In genomic region chr5:124740991-124741583, GRCh38 we compare ENCODE assay signal across 9 cellular contexts. TPM values are rescaled to one million over a fixed set of nuclear protein-coding genes. Genes with fewer than 3 reads are reported as not detected.
DNase-seq lines count a peak whose midpoint lies in the region; ATAC-seq and TF ChIP-seq lines count a peak whose summit lies in the region.
"Had no signal": no experiment of that assay in that cellular context is flagged by ENCODE, and none has a peak within 500 bp of the region (broad histone marks: within the 10 kb centered on the region; RNA-seq: fewer than 3 reads in every experiment).

No MANE protein-coding gene starts in this region.

- peaks cover 8 to 11% of the 10 kb centered on the region in 2 donors for H3K4me1 Mint-ChIP-seq in natural killer cell

- no peak overlapping the region for H2AFZ ChIP-seq in SK-N-SH (ENCODE audit: low read depth)

- H3K4me3 Mint-ChIP-seq in natural killer cell = no peak overlapping the region
- H3K4me3 Mint-ChIP-seq: stimulated activated naive CD8-positive, alpha-beta T cell treated with anti-CD3 and anti-CD28 coated beads, Interleukin-15, Interleukin-2, amounts not matched to agents 100 ng/mL and 50 ng/mL, for 24 hours had no signal

- no peak overlapping the region for H3K4me2 ChIP-seq in SK-N-SH

- peaks cover 20 to 30% of the 10 kb centered on the region in 2 donors for H3K27me3 Mint-ChIP-seq in natural killer cell (ENCODE audit: low read depth in 2 of 2)

- H3K4me3 ChIP-seq in SK-N-SH (ENCODE audit: low read depth in 2 of 2, low read length in 1 of 2) (no peak overlapping the region; a peak in 1 of 4 replicates), gastroesophageal sphincter (peak overlapping the region in 1 of 2 donors; percentile 63), thyroid gland (replicated peaks in 1 of 3) (no peak overlapping the region)

- POLR2A ChIA-PET in SK-N-SH (lab: Yijun Ruan, JAX) = no interaction called here

- H4K20me1 ChIP-seq in SK-N-SH (ENCODE audit: insufficient read depth) = no peaks in the 10 kb centered on the region

- H3K27me3 ChIP-seq in SK-N-SH (ENCODE audit: insufficient read depth) (no peaks in the 10 kb centered on the region), gastroesophageal sphincter (no peaks in the 10 kb centered on the region), thyroid gland (no peaks in the 10 kb centered on the region)

- TF ChIP-seq RAD21 in SK-N-SH (IDR thresholded peaks at IDR 0.05; ENCODE audit: low read length) = no peak

- ATAC-seq in SK-N-SH treated with all-trans-retinoic acid at 6 μM for 48 hours (no peak), gastroesophageal sphincter (no peak), natural killer cell (no peak)

- TF ChIP-seq CTCF in SK-N-SH (IDR thresholded peaks at IDR 0.05) = no peak
- TF ChIP-seq CTCF in gastroesophageal sphincter (IDR thresholded peaks at IDR 0.05) = no peak
- no peak for TF ChIP-seq CTCF in thyroid gland (IDR thresholded peaks at IDR 0.05)
- no peak for TF ChIP-seq CTCF in natural killer cell (IDR thresholded peaks at IDR 0.05)

- TF ChIP-seq EP300 in SK-N-SH (IDR thresholded peaks at IDR 0.05; ENCODE audit: borderline replicate concordance in 1 of 2, low read depth in 1 of 2, low read length in 1 of 2) (no peak), gastroesophageal sphincter (IDR thresholded peaks at IDR 0.05) (no peak)

- H3K27ac ChIP-seq in SK-N-SH (ENCODE audit: low read depth in 2 of 2, low read length in 1 of 2) (peak overlapping the region in 1 of 2 experiments; percentile 95; a peak in 1 of 4 replicates), gastroesophageal sphincter (peak overlapping the region; percentile 44 to 92 (median 90)), thyroid gland (peak overlapping the region; percentile 72 to 91 (median 86))

- CTCF ChIA-PET in SK-N-SH (lab: Yijun Ruan, JAX) = interaction anchor here (0.7 to 1.1 kb wide), 2 partner anchors 9 to 242 kb away, joined by 3 read pairs; no protein-coding TSS in a partner anchor

- H3F3A ChIP-seq in SK-N-SH (replicated peaks; ENCODE audit: insufficient read depth) = peaks cover 12% of the 10 kb centered on the region

- H3K36me3 ChIP-seq in SK-N-SH (replicated peaks in 1 of 2; ENCODE audit: control insufficient read depth in 1 of 2, insufficient read depth in 2 of 2, low read length in 1 of 2) (peaks cover 0 to 9% of the 10 kb centered on the region in 2 experiments), gastroesophageal sphincter (no peaks in the 10 kb centered on the region), thyroid gland (no peaks in the 10 kb centered on the region)

- 87% methylated on average over 4 of the region's 4 CpGs for WGBS in SK-N-SH (ENCODE audit: low lambda C conversion rate)
- WGBS in gastroesophageal sphincter (ENCODE audit: low coverage in 1 of 2), 2 donors = 44 to 72% methylated on average over 3 to 4 of the region's 4 CpGs
- 85 to 91% methylated on average over 4 of the region's 4 CpGs for WGBS in thyroid gland, 2 donors

- H3K27ac Mint-ChIP-seq in natural killer cell = no peak overlapping the region
- H3K27ac Mint-ChIP-seq: stimulated activated naive CD8-positive, alpha-beta T cell treated with anti-CD3 and anti-CD28 coated beads, Interleukin-15, Interleukin-2, amounts not matched to agents 100 ng/mL and 50 ng/mL, for 24 hours had no signal

- no peaks in the 10 kb centered on the region for H3K9me2 ChIP-seq in SK-N-SH

- 0 out of 2 replicates have a peak, but pooled peaks cover 5% of the 10 kb centered on the region for H3K9me3 ChIP-seq in SK-N-SH
- H3K9me3 ChIP-seq in gastroesophageal sphincter = no peaks in the 10 kb centered on the region
- no peaks in the 10 kb centered on the region for H3K9me3 ChIP-seq in thyroid gland

- no peak for DNase-seq in SK-N-SH
- peak; percentile 83 for DNase-seq in SW480 (ENCODE audit: low spot score)
- no peak for DNase-seq in thyroid gland
- no peak for DNase-seq in natural killer cell
- DNase-seq in NCI-H1105 treated with DMSO at 0.1 percent for 48 hours (lab: John Stamatoyannopoulos, UW) = no peak
- no peak for DNase-seq in erythroblast (lab: John Stamatoyannopoulos, UW)

- no peaks in the 10 kb centered on the region for H3K36me3 Mint-ChIP-seq in natural killer cell

- H3K79me2 ChIP-seq in SK-N-SH (ENCODE audit: insufficient read depth) = peaks cover 5% of the 10 kb centered on the region; the same call in 1 of the 2 replicates

- no peaks in the 10 kb centered on the region for H3K9me3 Mint-ChIP-seq in natural killer cell
- H3K9me3 Mint-ChIP-seq: stimulated activated naive CD8-positive, alpha-beta T cell treated with anti-CD3 and anti-CD28 coated beads, Interleukin-15, Interleukin-2, amounts not matched to agents 100 ng/mL and 50 ng/mL, for 24 hours had no signal

- intact Hi-C loops in thyroid gland (cut with DNase I) (loop anchor here (5.0 kb wide), 1 partner anchor 84 kb away; no protein-coding TSS in a partner anchor), natural killer cell (cut with micrococcal nuclease) (no loop called here)

- H3K4me1 ChIP-seq in SK-N-SH (ENCODE audit: control insufficient read depth in 1 of 2, insufficient read depth in 2 of 2, low read depth in 1 of 2, low read length in 1 of 2) = peaks cover 7 to 58% of the 10 kb centered on the region in 2 experiments; a peak in 3 of 4 replicates
- peaks cover 0 to 71% (median 21%) of the 10 kb centered on the region in 3 donors for H3K4me1 ChIP-seq in gastroesophageal sphincter
- H3K4me1 ChIP-seq in thyroid gland = peaks cover 59 to 64% of the 10 kb centered on the region in 2 donors

- TF ChIP-seq POLR2A in gastroesophageal sphincter (IDR thresholded peaks at IDR 0.05) (no peak), thyroid gland (IDR thresholded peaks at IDR 0.05) (no peak), erythroblast (IDR thresholded peaks at IDR 0.05; ENCODE audit: low read length) (no peak)

- no peak overlapping the region for H3K9ac ChIP-seq in SK-N-SH

TF ChIP-seq in SK-N-SH treated with all-trans-retinoic acid at 6 μM for 48 hours, 23 proteins besides CTCF, POLR2A, EP300 and RAD21:
- no peak for TF ChIP-seq ARNTL (CRISPR knock-in tag; IDR thresholded peaks at IDR 0.05; ENCODE audit: borderline replicate concordance, low read depth)
- TF ChIP-seq ZC3H10 (CRISPR knock-in tag; IDR thresholded peaks at IDR 0.05) = no peak
- TF ChIP-seq ZFP30 (CRISPR knock-in tag; IDR thresholded peaks at IDR 0.05) = no peak
- no peak for TF ChIP-seq ZNF8 (CRISPR knock-in tag; IDR thresholded peaks at IDR 0.05)
- no peak for TF ChIP-seq GLIS3 (CRISPR knock-in tag; IDR thresholded peaks at IDR 0.05)
- TF ChIP-seq ISL1 (CRISPR knock-in tag; IDR thresholded peaks at IDR 0.05) = peak; percentile 51
- no peak for TF ChIP-seq PPARA (CRISPR knock-in tag; IDR thresholded peaks at IDR 0.05; ENCODE audit: borderline replicate concordance)

TF ChIP-seq in SK-N-SH, 30 proteins besides CTCF, POLR2A, EP300 and RAD21:
- TF ChIP-seq POLR2AphosphoS5 (IDR thresholded peaks at IDR 0.05; ENCODE audit: low read depth, low read length) = no peak
- no peak for TF ChIP-seq RFX5 (IDR thresholded peaks at IDR 0.05; ENCODE audit: low read length)
- TF ChIP-seq YY1 (IDR thresholded peaks at IDR 0.05; ENCODE audit: low read depth) = no peak
- TF ChIP-seq FOXM1 (IDR thresholded peaks at IDR 0.05; ENCODE audit: low read depth) = no peak
- TF ChIP-seq CHD2 (IDR thresholded peaks at IDR 0.05; ENCODE audit: low read length, partially characterized antibody) = no peak
- no peak for TF ChIP-seq NFIC (IDR thresholded peaks at IDR 0.05; ENCODE audit: borderline replicate concordance)
- TF ChIP-seq, protein P1, sequence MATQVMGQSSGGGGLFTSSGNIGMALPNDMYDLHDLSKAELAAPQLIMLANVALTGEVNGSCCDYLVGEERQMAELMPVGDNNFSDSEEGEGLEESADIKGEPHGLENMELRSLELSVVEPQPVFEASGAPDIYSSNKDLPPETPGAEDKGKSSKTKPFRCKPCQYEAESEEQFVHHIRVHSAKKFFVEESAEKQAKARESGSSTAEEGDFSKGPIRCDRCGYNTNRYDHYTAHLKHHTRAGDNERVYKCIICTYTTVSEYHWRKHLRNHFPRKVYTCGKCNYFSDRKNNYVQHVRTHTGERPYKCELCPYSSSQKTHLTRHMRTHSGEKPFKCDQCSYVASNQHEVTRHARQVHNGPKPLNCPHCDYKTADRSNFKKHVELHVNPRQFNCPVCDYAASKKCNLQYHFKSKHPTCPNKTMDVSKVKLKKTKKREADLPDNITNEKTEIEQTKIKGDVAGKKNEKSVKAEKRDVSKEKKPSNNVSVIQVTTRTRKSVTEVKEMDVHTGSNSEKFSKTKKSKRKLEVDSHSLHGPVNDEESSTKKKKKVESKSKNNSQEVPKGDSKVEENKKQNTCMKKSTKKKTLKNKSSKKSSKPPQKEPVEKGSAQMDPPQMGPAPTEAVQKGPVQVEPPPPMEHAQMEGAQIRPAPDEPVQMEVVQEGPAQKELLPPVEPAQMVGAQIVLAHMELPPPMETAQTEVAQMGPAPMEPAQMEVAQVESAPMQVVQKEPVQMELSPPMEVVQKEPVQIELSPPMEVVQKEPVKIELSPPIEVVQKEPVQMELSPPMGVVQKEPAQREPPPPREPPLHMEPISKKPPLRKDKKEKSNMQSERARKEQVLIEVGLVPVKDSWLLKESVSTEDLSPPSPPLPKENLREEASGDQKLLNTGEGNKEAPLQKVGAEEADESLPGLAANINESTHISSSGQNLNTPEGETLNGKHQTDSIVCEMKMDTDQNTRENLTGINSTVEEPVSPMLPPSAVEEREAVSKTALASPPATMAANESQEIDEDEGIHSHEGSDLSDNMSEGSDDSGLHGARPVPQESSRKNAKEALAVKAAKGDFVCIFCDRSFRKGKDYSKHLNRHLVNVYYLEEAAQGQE (IDR thresholded peaks at IDR 0.05; ENCODE audit: low read depth, low read length) = no peak
TF ChIP-seq in SK-N-SH: peak in this region for 0.

RNA-seq across cellular contexts. Expression of gene ZNF608, which starts 5.4 kb away (rescaled TPM):
- 4.9 and 5.2 TPM in 2 replicates for polyA plus RNA-seq in SK-N-SH (2012; rRNA removed)
- 3.6 and 4.6 TPM in 2 replicates for polyA plus RNA-seq in SK-N-SH (2012; cell fraction: cytosol; rRNA removed)
- polyA plus RNA-seq in SK-N-SH (2012; cell fraction: nucleus; rRNA removed) = 6.3 and 8.8 TPM in 2 replicates
- total RNA-seq in gastroesophageal sphincter (10 to 100 TPM; 24.4 to 41.4 (median 36.1) TPM), thyroid gland (10 to 100 TPM; 32.0 to 60.2 (median 36.8) TPM), natural killer cell (1 to 10 TPM in 1 of 3 donors, under 1 TPM in 1, not detected in 1; 0.39 to 6.6 TPM)
